ENCODE assay signal across 30 cellular contexts in the genomic region with DNA sequence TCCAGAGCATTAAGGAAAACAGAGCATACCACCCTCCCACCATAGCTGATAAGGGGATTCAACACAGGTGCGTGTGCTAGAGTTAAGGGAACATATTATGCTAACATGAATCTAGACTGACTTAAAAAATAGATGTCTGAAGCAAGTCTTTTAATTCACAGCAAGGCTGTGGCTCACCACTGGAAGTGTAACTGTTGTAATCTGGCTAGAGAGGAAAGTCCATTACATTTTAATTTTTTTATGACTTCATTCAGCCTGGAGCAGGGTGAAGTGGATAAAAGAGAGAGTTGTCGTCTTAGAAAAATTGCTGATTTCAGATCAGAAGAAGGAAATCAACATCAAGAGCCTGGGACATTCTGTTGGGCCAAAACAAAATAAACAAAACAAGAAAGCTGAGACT. TPM values are rescaled to one million over a fixed set of nuclear protein-coding genes. Genes with fewer than 3 reads are reported as not detected.
"Had no signal": no experiment of that assay in that cellular context is flagged by ENCODE, and none has a peak within 500 bp of the region (broad histone marks: within the 10 kb centered on the region; RNA-seq: fewer than 3 reads in every experiment).

No MANE protein-coding gene starts in this region.

- ATAC-seq: naive thymus-derived CD8-positive, alpha-beta T cell; pancreas; right cardiac atrium; stimulated activated memory B cell treated with anti-CD40 and anti-IgM and Interleukin-4, amounts not matched to agents 10 μg/mL and 1 μg/mL and 100 μg/mL, for 72 hours; stimulated activated naive CD8-positive, alpha-beta T cell treated with anti-CD3 and anti-CD28 coated beads, Interleukin-15, amount 100 ng/mL, for 72 hours had no signal

- H3K9me3 ChIP-seq: left ventricle myocardium inferior, pancreas, prostate gland, sigmoid colon, tibial nerve, upper lobe of left lung, vagina had no signal

- H3K9me3 Mint-ChIP-seq: mesothelial cell of epicardium; naive thymus-derived CD8-positive, alpha-beta T cell; nephron; neural crest cell; stimulated activated memory B cell treated with anti-CD40 and anti-IgM and Interleukin-4, amounts not matched to agents 10 μg/mL and 1 μg/mL and 100 μg/mL, for 72 hours; stimulated activated naive CD8-positive, alpha-beta T cell treated with anti-CD3 and anti-CD28 coated beads, Interleukin-15, amount 100 ng/mL, for 72 hours had no signal

- H3K36me3 Mint-ChIP-seq: mesothelial cell of epicardium; naive thymus-derived CD8-positive, alpha-beta T cell; stimulated activated memory B cell treated with anti-CD40 and anti-IgM and Interleukin-4, amounts not matched to agents 10 μg/mL and 1 μg/mL and 100 μg/mL, for 72 hours had no signal

- H3K36me3 ChIP-seq: left ventricle myocardium inferior, pancreas, prostate gland, sigmoid colon, tibial nerve, upper lobe of left lung, vagina had no signal

- H3K27ac Mint-ChIP-seq: mesothelial cell of epicardium; naive thymus-derived CD8-positive, alpha-beta T cell; nephron; stimulated activated memory B cell treated with anti-CD40 and anti-IgM and Interleukin-4, amounts not matched to agents 10 μg/mL and 1 μg/mL and 100 μg/mL, for 72 hours; stimulated activated naive CD8-positive, alpha-beta T cell treated with anti-CD3 and anti-CD28 coated beads, Interleukin-15, amount 100 ng/mL, for 72 hours had no signal

- H3K4me3 ChIP-seq: left ventricle myocardium inferior, lung, pancreas, prostate gland, sigmoid colon, smooth muscle cell, tibial nerve, upper lobe of left lung, vagina had no signal

- H3K4me3 Mint-ChIP-seq: mesothelial cell of epicardium; naive thymus-derived CD8-positive, alpha-beta T cell; nephron; neural crest cell; stimulated activated memory B cell treated with anti-CD40 and anti-IgM and Interleukin-4, amounts not matched to agents 10 μg/mL and 1 μg/mL and 100 μg/mL, for 72 hours; stimulated activated naive CD8-positive, alpha-beta T cell treated with anti-CD3 and anti-CD28 coated beads, Interleukin-15, amount 100 ng/mL, for 72 hours had no signal

- H3K4me1 ChIP-seq: left ventricle myocardium inferior, pancreas, prostate gland, tibial nerve, upper lobe of left lung, vagina had no signal

- H3K27me3 ChIP-seq: pancreas, sigmoid colon, tibial nerve, upper lobe of left lung, vagina had no signal

- H3K4me2 ChIP-seq: smooth muscle cell had no signal

- H3K27ac ChIP-seq: left ventricle myocardium inferior, pancreas, prostate gland, sigmoid colon, tibial nerve, upper lobe of left lung, vagina had no signal

- DNase-seq: kidney; left ventricle myocardium inferior; mesendoderm; naive thymus-derived CD8-positive, alpha-beta T cell; nucleus accumbens; pancreas; posterior cingulate gyrus; retina; right cardiac atrium; sigmoid colon; stimulated activated CD4-positive, alpha-beta T cell treated with anti-CD3 and anti-CD28 coated beads, Interleukin-1b, Interleukin-23, amount 100 ng/mL, for 48 hours; stimulated activated CD4-positive, alpha-beta T cell treated with anti-CD3 and anti-CD28 coated beads, Interleukin-2, amount 100 ng/mL, for 48 hours; stimulated activated CD4-positive, alpha-beta T cell treated with anti-CD3 and anti-CD28 coated beads, Interleukin-4, amount 100 ng/mL, for 4 hours; stimulated activated CD8-positive, alpha-beta memory T cell treated with anti-CD3 and anti-CD28 coated beads, Interleukin-4, amount 100 ng/mL, for 48 hours; stimulated activated naive CD4-positive, alpha-beta T cell treated with Interleukin-2 at 50 U/mL for 16 hours; stimulated activated naive CD8-positive, alpha-beta T cell treated with anti-CD3 and anti-CD28 coated beads, Interleukin-15, amount 100 ng/mL, for 72 hours; substantia nigra; upper lobe of left lung had no signal

RNA-seq across cellular contexts. Expression of a gene that starts 5.6 kb away (rescaled TPM):
- total RNA-seq: left ventricle myocardium inferior; lower leg skin; lung; mononuclear cell; naive thymus-derived CD8-positive, alpha-beta T cell; neural crest cell; pancreas; prostate gland; right cardiac atrium; tibial nerve; upper lobe of left lung; urinary bladder; vagina had no signal
- polyA plus RNA-seq: lung; naive thymus-derived CD8-positive, alpha-beta T cell; pancreas; sigmoid colon had no signal
